Comparison of ENCODE assay signal across 8 cellular contexts in the genomic region with DNA sequence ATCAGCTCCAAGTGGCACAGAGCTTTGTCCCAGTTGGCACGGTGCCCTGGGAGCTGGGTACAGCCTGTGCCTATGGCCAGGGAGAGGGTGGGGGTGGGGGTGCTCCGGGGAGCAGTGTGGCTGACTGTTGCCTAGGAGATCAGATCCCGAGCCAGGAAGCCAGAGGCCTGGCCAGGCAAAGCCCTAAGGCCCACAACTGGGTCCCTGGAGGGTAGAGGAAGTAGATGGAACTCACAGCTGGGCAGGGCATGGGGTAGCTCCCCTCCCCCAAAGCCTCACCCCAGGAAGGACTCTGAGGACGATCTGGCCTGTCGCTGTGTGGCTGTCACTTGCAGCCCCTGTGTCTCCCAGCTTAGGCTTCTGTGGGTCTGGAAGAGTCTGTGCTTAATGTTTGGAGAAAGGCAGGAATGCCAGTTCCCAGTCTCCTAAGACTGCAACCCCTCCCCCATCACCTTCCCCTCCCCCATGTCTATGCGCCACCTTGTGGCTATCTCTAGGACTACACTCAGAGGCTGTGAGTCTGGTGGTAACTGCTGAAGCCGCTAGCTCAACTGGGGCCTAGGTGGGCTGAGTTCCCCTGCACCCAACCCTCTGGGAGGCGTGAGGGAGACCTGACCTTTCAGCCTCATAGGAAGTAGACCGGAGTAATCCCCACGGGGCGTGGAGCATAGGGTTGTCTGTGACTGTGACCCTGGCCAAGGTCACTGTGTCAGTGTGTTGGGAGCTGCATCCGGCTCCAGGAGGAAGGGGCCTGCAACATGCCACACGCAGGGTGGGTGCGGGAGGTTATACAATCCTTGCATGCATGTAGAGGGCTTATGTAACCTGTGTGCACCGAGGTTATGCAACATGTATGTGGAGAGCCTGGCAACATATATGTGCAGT. TPM values are rescaled to one million over a fixed set of nuclear protein-coding genes. Genes with fewer than 3 reads are reported as not detected.
DNase-seq lines count a peak whose midpoint lies in the region.

No MANE protein-coding gene starts in this region.

- H3K9me3 Mint-ChIP-seq in activated CD4-positive, alpha-beta T cell treated with anti-CD3 and anti-CD28 coated beads, Interleukin-2, amount 10 ng/mL, durations not matched to agents 7 days and 5 days: no peaks in the 10 kb centered on the region

- no peaks in the 10 kb centered on the region for H3K27me3 Mint-ChIP-seq in activated CD4-positive, alpha-beta T cell treated with anti-CD3 and anti-CD28 coated beads, Interleukin-2, amount 10 ng/mL, durations not matched to agents 7 days and 5 days

- peak overlapping the region; percentile 77 for H3K27ac Mint-ChIP-seq in activated CD4-positive, alpha-beta T cell treated with anti-CD3 and anti-CD28 coated beads, Interleukin-2, amount 10 ng/mL, durations not matched to agents 7 days and 5 days

- no peak overlapping the region for H3K4me3 Mint-ChIP-seq in activated CD4-positive, alpha-beta T cell treated with anti-CD3 and anti-CD28 coated beads, Interleukin-2, amount 10 ng/mL, durations not matched to agents 7 days and 5 days

- H3K36me3 Mint-ChIP-seq in activated CD4-positive, alpha-beta T cell treated with anti-CD3 and anti-CD28 coated beads, Interleukin-2, amount 10 ng/mL, durations not matched to agents 7 days and 5 days (ENCODE audit: low read depth): no peaks in the 10 kb centered on the region

- DNase-seq in NCI-H748 (lab: John Stamatoyannopoulos, UW; ENCODE audit: unreplicated experiment) (peak; percentile 45), NCI-H748 treated with DMSO at 0.1 percent for 48 hours (lab: John Stamatoyannopoulos, UW) (no peak), NCI-H2171 (lab: John Stamatoyannopoulos, UW) (peak; percentile 17), dermis blood vessel endothelial cell (peak; percentile 76), medulla oblongata (ENCODE audit: extremely low spot score) (peak; percentile 90), middle frontal gyrus (ENCODE audit: extremely low spot score, low spot score) (no peak)
- DNase-seq in activated CD4-positive, alpha-beta T cell treated with anti-CD3 and anti-CD28 coated beads, Interleukin-2, amount 10 ng/mL, durations not matched to agents 7 days and 5 days: peak; percentile 72
- peak; percentile 50 for DNase-seq in stimulated activated CD8-positive, alpha-beta memory T cell treated with anti-CD3 and anti-CD28 coated beads, Interleukin-12 subunit alpha, Interleukin-12 subunit beta, amount 100 ng/mL, for 1 hour (ENCODE audit: low read depth)

- POLR2A ChIA-PET in activated CD4-positive, alpha-beta T cell treated with anti-CD3 and anti-CD28 coated beads, Interleukin-2, amount 10 ng/mL, durations not matched to agents 7 days and 5 days (lab: Charles Lee): no interaction called here

- CTCF ChIA-PET in activated CD4-positive, alpha-beta T cell treated with anti-CD3 and anti-CD28 coated beads, Interleukin-2, amount 10 ng/mL, durations not matched to agents 7 days and 5 days (lab: Charles Lee): interaction anchor here (0.6 to 4.6 kb wide), 36 partner anchors 9 to 1736 kb away, joined by 3 to 74 read pairs (median 4); a partner anchor contains a TSS

- peaks cover 23% of the 10 kb centered on the region for H3K4me1 Mint-ChIP-seq in activated CD4-positive, alpha-beta T cell treated with anti-CD3 and anti-CD28 coated beads, Interleukin-2, amount 10 ng/mL, durations not matched to agents 7 days and 5 days

RNA-seq across cellular contexts. Expression of a gene that starts 12.7 kb away (rescaled TPM):
- total RNA-seq in activated CD4-positive, alpha-beta T cell treated with anti-CD3 and anti-CD28 coated beads, Interleukin-2, amount 10 ng/mL, durations not matched to agents 7 days and 5 days: 1 to 10 TPM; 8.6 to 9.1 TPM
- 32.5 and 58.2 TPM in 2 replicates for total RNA-seq in dermis blood vessel endothelial cell

RNA-seq across cellular contexts. Expression of a gene that starts 21.2 kb away (rescaled TPM):
- total RNA-seq in activated CD4-positive, alpha-beta T cell treated with anti-CD3 and anti-CD28 coated beads, Interleukin-2, amount 10 ng/mL, durations not matched to agents 7 days and 5 days: 100 to 1,000 TPM in 1 of 2 experiments, 10 to 100 TPM in 1; 92.1 to 102 TPM
- 52.2 and 77.4 TPM in 2 replicates for total RNA-seq in dermis blood vessel endothelial cell

RNA-seq across cellular contexts. Expression of a gene that starts 24.9 kb away (rescaled TPM):
- total RNA-seq in activated CD4-positive, alpha-beta T cell treated with anti-CD3 and anti-CD28 coated beads, Interleukin-2, amount 10 ng/mL, durations not matched to agents 7 days and 5 days: 1 to 10 TPM; 5.5 to 5.8 TPM
- 1.7 and 2.3 TPM in 2 replicates for total RNA-seq in dermis blood vessel endothelial cell

RNA-seq across cellular contexts. Expression of a gene that starts 46.3 kb away (rescaled TPM):
- total RNA-seq in activated CD4-positive, alpha-beta T cell treated with anti-CD3 and anti-CD28 coated beads, Interleukin-2, amount 10 ng/mL, durations not matched to agents 7 days and 5 days: 10 to 100 TPM; 95.4 to 97.1 TPM
- 50.2 and 54.1 TPM in 2 replicates for total RNA-seq in dermis blood vessel endothelial cell

Comparison
In these comparisons a context has a peak if more than half of its experiments do, and no peak if none do; other contexts are left out.
1. DNase-seq: peak in NCI-H748 (single experiment), NCI-H2171 (single experiment), activated CD4-positive, alpha-beta T cell treated with anti-CD3 and anti-CD28 coated beads, Interleukin-2, amount 10 ng/mL, durations not matched to agents 7 days and 5 days (single experiment), dermis blood vessel endothelial cell (single experiment), medulla oblongata (single experiment) and stimulated activated CD8-positive, alpha-beta memory T cell treated with anti-CD3 and anti-CD28 coated beads, Interleukin-12 subunit alpha, Interleukin-12 subunit beta, amount 100 ng/mL, for 1 hour (single experiment); none in NCI-H748 treated with DMSO at 0.1 percent for 48 hours (single experiment) and middle frontal gyrus (single experiment).